ENCODE assay signal across 8 cellular contexts in the genomic region with DNA sequence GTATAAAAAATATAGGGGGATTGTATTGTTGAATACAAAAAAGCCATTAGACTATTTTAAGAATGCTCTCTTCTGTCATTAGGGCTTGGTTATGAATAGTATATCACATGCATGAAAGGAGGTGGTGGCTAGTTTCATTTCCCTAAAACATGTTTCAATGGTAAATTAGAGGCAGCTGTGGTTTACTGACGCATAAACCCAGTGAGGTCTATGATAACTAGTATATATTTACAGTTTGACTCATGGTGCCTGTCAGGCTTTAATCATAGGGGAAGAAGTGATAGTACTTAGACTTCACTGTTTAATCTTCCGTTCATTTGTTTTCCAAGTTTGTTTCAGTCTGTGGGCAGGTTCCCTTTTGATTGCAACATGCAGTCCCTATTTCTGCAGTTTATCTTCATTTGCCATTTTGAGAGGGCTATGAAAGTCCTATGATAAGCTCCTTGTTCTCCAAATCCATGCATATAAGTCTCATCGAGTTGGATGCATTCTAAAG.
DNase-seq lines count a peak whose midpoint lies in the region; ATAC-seq and TF ChIP-seq lines count a peak whose summit lies in the region.

No MANE protein-coding gene starts in this region.

- no peak overlapping the region for H3K4me3 ChIP-seq in AG10803 (ENCODE audit: low read length)

- H3K27me3 Mint-ChIP-seq in effector memory CD8-positive, alpha-beta T cell = no peaks in the 10 kb centered on the region

- ATAC-seq in GM18867 (IDR thresholded peaks at IDR 0.05; ENCODE audit: unreplicated experiment) (peak; percentile 97), HG02981 (IDR thresholded peaks at IDR 0.05; ENCODE audit: unreplicated experiment) (peak; percentile 98)
- ATAC-seq in effector memory CD8-positive, alpha-beta T cell (replicated peaks) = peak; percentile 77

- TF ChIP-seq CTCF in AG10803 (conservative IDR thresholded peaks at IDR 0.05; ENCODE audit: low read length) = no peak

- no peak overlapping the region for H3K4me3 Mint-ChIP-seq in effector memory CD8-positive, alpha-beta T cell

- H3K27ac Mint-ChIP-seq in effector memory CD8-positive, alpha-beta T cell = no peak overlapping the region

- DNase-seq in AG10803 (ENCODE audit: low read depth) (peak; percentile 93), OCI-M1 (lab: John Stamatoyannopoulos, UW) (peak; percentile 91), pons (ENCODE audit: low spot score) (peak; percentile 67), NCI-H82 (lab: John Stamatoyannopoulos, UW) (no peak), NCI-H146 treated with DMSO at 0.1 percent for 48 hours (lab: John Stamatoyannopoulos, UW; ENCODE audit: unreplicated experiment) (no peak)
- no peak for DNase-seq in effector memory CD8-positive, alpha-beta T cell

- H3K4me1 Mint-ChIP-seq in effector memory CD8-positive, alpha-beta T cell (ENCODE audit: low read depth in 2 of 2) = no peaks in the 10 kb centered on the region

- no peaks in the 10 kb centered on the region for H3K36me3 Mint-ChIP-seq in effector memory CD8-positive, alpha-beta T cell (ENCODE audit: insufficient read depth)

- no peaks in the 10 kb centered on the region for H3K9me3 Mint-ChIP-seq in effector memory CD8-positive, alpha-beta T cell

Comparison
In these comparisons a context has a peak if more than half of its experiments do, and no peak if none do; other contexts are left out.
1. DNase-seq: peak in AG10803 (single experiment), OCI-M1 (single experiment) and pons (single experiment); none in effector memory CD8-positive, alpha-beta T cell (0 of 3), NCI-H82 (single experiment) and NCI-H146 treated with DMSO at 0.1 percent for 48 hours (single experiment).
2. Peak in every context shown above with its lines, with median percentiles within 50 percentile points of each other: ATAC-seq.